7 cellular contexts compared by ENCODE assay signal in genomic region chr11:114551060-114551459, GRCh38. TPM values are rescaled to one million over a fixed set of nuclear protein-coding genes. Genes with fewer than 3 reads are reported as not detected.
"Had no signal": no experiment of that assay in that cellular context is flagged by ENCODE, and none has a peak within 500 bp of the region (broad histone marks: within the 10 kb centered on the region; RNA-seq: fewer than 3 reads in every experiment).

No MANE protein-coding gene starts in this region.

- H3K4me3 Mint-ChIP-seq: H9 had no signal

- H3K4me3 ChIP-seq: K562 had no signal

- ATAC-seq: K562 had no signal

- H3K9me3 Mint-ChIP-seq: H9 had no signal

- DNase-seq: GOT3, H9, HCEC 1CT, IMR-90, KG1 had no signal

RNA-seq across cellular contexts. Expression of gene NXPE1, which starts 8.6 kb away (rescaled TPM):
- total RNA-seq: H9, HT-29, IMR-90, K562 had no signal
- polyA plus RNA-seq: IMR-90, K562 had no signal

RNA-seq across cellular contexts. Expression of gene NXPE4, which starts 44.5 kb away (rescaled TPM):
- total RNA-seq: H9, HT-29, IMR-90, K562 had no signal
- polyA plus RNA-seq: IMR-90, K562 had no signal
